ENCODE assay signal across 8 cellular contexts in genomic region chrX:41334866-41335589, GRCh38. TPM values are rescaled to one million over a fixed set of nuclear protein-coding genes. Genes with fewer than 3 reads are reported as not detected.
DNase-seq lines count a peak whose midpoint lies in the region; ATAC-seq and TF ChIP-seq lines count a peak whose summit lies in the region.

No MANE protein-coding gene starts in this region.

- H3K9me3 ChIP-seq in lower lobe of right lung, result no peaks in the 10 kb centered on the region

- peak overlapping the region; percentile 98 to 100 for H3K27ac ChIP-seq in coronary artery
- peak overlapping the region; percentile 100 for H3K27ac ChIP-seq in lower lobe of right lung

- no peaks in the 10 kb centered on the region for H3K27me3 ChIP-seq in lower lobe of right lung (ENCODE audit: low read depth)

- TF ChIP-seq CTCF in coronary artery (IDR thresholded peaks at IDR 0.05) (no peak), lower lobe of right lung (IDR thresholded peaks at IDR 0.05) (no peak)

- H3K4me3 ChIP-seq in coronary artery (peak overlapping the region; percentile 97), lower lobe of right lung (peak overlapping the region; percentile 74)

- peaks cover 19% of the 10 kb centered on the region for H3K36me3 ChIP-seq in lower lobe of right lung

- peak; percentile 29 for DNase-seq in SIG-M5 treated with dmso at 0.1 percent for 504 hours (lab: John Stamatoyannopoulos, UW; ENCODE audit: unreplicated experiment)
- no peak for DNase-seq in SIG-M5 (lab: John Stamatoyannopoulos, UW)
- peak; percentile 18 for DNase-seq in HuH-7.5 (ENCODE audit: low spot score)
- DNase-seq in activated CD4-positive, alpha-beta T cell treated with anti-CD3 and anti-CD28 coated beads for 48 hours, result peak; percentile 64
- peak; percentile 89 for DNase-seq in coronary artery (ENCODE audit: low spot score)
- DNase-seq in lower lobe of right lung, result peak; percentile 61
- peak in 2 of 3 experiments; percentile 23 to 38 for DNase-seq in stimulated activated CD4-positive, alpha-beta T cell treated with anti-CD3 and anti-CD28 coated beads, TNF-alpha, amount 100 ng/mL, for 4 hours (ENCODE audit: low read depth in 3 of 3)
- DNase-seq in DMS153 treated with DMSO at 0.1 percent for 48 hours (lab: John Stamatoyannopoulos, UW; ENCODE audit: unreplicated experiment), result no peak

- ATAC-seq in lower lobe of right lung, result peak; percentile 44 to 65

- H3K4me1 ChIP-seq in lower lobe of right lung, result peaks cover 32% of the 10 kb centered on the region

- intact Hi-C loops in lower lobe of right lung (cut with DNase I), result no loop called here

RNA-seq across cellular contexts. Expression of gene DDX3X, which starts 1.1 kb away (rescaled TPM):
- total RNA-seq in lower lobe of right lung, result 227 TPM

Comparison
In these comparisons a context has a peak if more than half of its experiments do, and no peak if none do; other contexts are left out.
1. DNase-seq: peak in SIG-M5 treated with dmso at 0.1 percent for 504 hours (single experiment), HuH-7.5 (single experiment), activated CD4-positive, alpha-beta T cell treated with anti-CD3 and anti-CD28 coated beads for 48 hours (single experiment), coronary artery (single experiment), lower lobe of right lung (single experiment) and stimulated activated CD4-positive, alpha-beta T cell treated with anti-CD3 and anti-CD28 coated beads, TNF-alpha, amount 100 ng/mL, for 4 hours (2 of 3); none in SIG-M5 (single experiment) and DMS153 treated with DMSO at 0.1 percent for 48 hours (single experiment).